Comparison of ENCODE assay signal across 10 cellular contexts in the genomic region with DNA sequence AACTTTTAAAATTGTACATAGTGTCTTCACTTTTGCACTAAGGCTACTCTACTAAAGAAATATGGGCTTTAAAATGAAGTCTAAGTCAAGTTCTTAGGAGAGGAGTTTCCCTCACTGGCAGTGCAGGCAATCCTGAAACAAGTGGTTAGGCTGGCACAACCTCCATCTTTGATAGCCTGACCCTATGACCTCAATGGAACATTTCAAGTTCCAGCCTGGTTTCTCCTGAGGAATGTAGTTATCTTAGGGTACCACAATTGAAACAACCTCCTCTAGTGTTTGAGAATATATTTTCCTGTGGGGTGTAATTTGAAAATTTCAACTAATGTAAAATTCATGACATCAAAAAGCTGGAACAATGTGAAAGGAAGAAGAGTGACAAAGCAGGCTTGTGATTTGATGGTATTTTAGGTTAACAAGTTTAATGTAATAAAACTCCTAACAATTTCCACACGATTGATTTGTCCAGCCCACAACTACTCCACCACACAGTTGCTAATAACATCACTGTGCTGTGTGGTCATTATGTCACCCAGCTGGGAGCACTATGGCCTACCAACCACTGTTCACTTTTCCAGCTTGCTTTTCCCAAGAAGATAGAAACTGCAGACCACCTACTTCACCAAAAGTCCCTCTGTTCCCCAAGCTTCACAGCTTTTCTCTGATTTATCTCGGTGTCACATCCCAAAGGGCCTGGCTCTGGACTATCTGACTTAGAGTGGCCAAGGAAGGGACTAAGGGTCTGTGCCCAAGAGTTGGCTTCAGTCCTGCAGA. TPM values are rescaled to one million over a fixed set of nuclear protein-coding genes. Genes with fewer than 3 reads are reported as not detected.
DNase-seq lines count a peak whose midpoint lies in the region; ATAC-seq and TF ChIP-seq lines count a peak whose summit lies in the region.
"Had no signal": no experiment of that assay in that cellular context is flagged by ENCODE, and none has a peak within 500 bp of the region (broad histone marks: within the 10 kb centered on the region; RNA-seq: fewer than 3 reads in every experiment).

No MANE protein-coding gene starts in this region.

- no peak overlapping the region for H3K27ac Mint-ChIP-seq in natural killer cell

- H3K9me3 Mint-ChIP-seq in natural killer cell: no peaks in the 10 kb centered on the region

- intact Hi-C loops in natural killer cell (cut with micrococcal nuclease): no loop called here
- intact Hi-C loops in sciatic nerve (cut with DNase I): loop anchor here (5.0 kb wide), 1 partner anchor 124 kb away; no protein-coding TSS in a partner anchor

- TF ChIP-seq CTCF in AG09309 (IDR thresholded peaks at IDR 0.05; ENCODE audit: control insufficient read depth, insufficient read depth, low read depth, low read length, missing control alignments) (no peak), epithelial cell of proximal tubule (conservative IDR thresholded peaks at IDR 0.05; ENCODE audit: low read depth, low read length) (no peak), natural killer cell (IDR thresholded peaks at IDR 0.05) (no peak)

- H3K4me3 ChIP-seq in AG09309 (ENCODE audit: control insufficient read depth, low read depth, low read length) (peak overlapping the region; percentile 77), epithelial cell of proximal tubule (ENCODE audit: low read depth, low read length) (peak overlapping the region; percentile 81)

- H3K36me3 Mint-ChIP-seq in natural killer cell: no peaks in the 10 kb centered on the region

- ATAC-seq in natural killer cell (no peak), HG03378 (IDR thresholded peaks at IDR 0.05; ENCODE audit: unreplicated experiment) (no peak), GM21526 (IDR thresholded peaks at IDR 0.05; ENCODE audit: low FRiP score, unreplicated experiment) (no peak), sciatic nerve (no peak)

- DNase-seq in AG09309 (ENCODE audit: low read depth) (no peak), epithelial cell of proximal tubule (ENCODE audit: low read depth) (no peak), natural killer cell (no peak), iPS-NIHi7 (ENCODE audit: extremely low spot score) (no peak), sciatic nerve (ENCODE audit: low spot score) (no peak)
- DNase-seq: activated gamma-delta T cell, NCI-H524 treated with DMSO at 0.1 percent for 48 hours had no signal

- peaks cover 34 to 52% of the 10 kb centered on the region in 2 donors for H3K27me3 Mint-ChIP-seq in natural killer cell (ENCODE audit: low read depth in 2 of 2)

- peaks cover 12 to 20% of the 10 kb centered on the region in 2 donors for H3K4me1 Mint-ChIP-seq in natural killer cell

- peak overlapping the region; percentile 60 for H3K4me3 Mint-ChIP-seq in natural killer cell

TF ChIP-seq in PFSK-1, 5 proteins besides CTCF, POLR2A, EP300 and RAD21:
- TF ChIP-seq REST (IDR thresholded peaks at IDR 0.05; ENCODE audit: insufficient read depth in 1 of 2, low read depth in 2 of 2, low read length in 2 of 2) (no peak), SIN3A (IDR thresholded peaks at IDR 0.05; ENCODE audit: borderline replicate concordance, insufficient read depth, low read length) (peak; percentile 18; the same call in 1 of the 2 replicates), FOXP2 (optimal IDR thresholded peaks at IDR 0.05; ENCODE audit: borderline replicate concordance, extremely low read depth, extremely low read length, insufficient read depth) (no peak)

RNA-seq across cellular contexts. Expression of gene WWTR1, which starts 1.8 kb away (rescaled TPM):
- 41.5 TPM for polyA plus RNA-seq in PFSK-1 (2012; ENCODE audit: insufficient read length, low read depth)
- 52.0 and 123 TPM in 2 replicates for total RNA-seq in epithelial cell of proximal tubule
- total RNA-seq in natural killer cell: 1 to 10 TPM in 1 of 3 donors, under 1 TPM in 2; 0.72 to 1.1 (median 0.73) TPM
- 143 TPM for total RNA-seq in sciatic nerve

Comparison
In these comparisons a context has a peak if more than half of its experiments do, and no peak if none do; other contexts are left out.
1. RNA of gene WWTR1, which starts 1.8 kb away (total RNA-seq): 143 TPM in sciatic nerve (single experiment) and 52.0 to 123 TPM in epithelial cell of proximal tubule; 0.72 to 1.1 TPM in natural killer cell; every median in the first group is over 10 times any median in the second.